25 cellular contexts compared by ENCODE assay signal in genomic region chr4:30875659-30876269, GRCh38.
DNase-seq lines count a peak whose midpoint lies in the region; ATAC-seq, FAIRE-seq and TF ChIP-seq lines count a peak whose summit lies in the region.
"Had no signal": no experiment of that assay in that cellular context is flagged by ENCODE, and none has a peak within 500 bp of the region (broad histone marks: within the 10 kb centered on the region; RNA-seq: fewer than 3 reads in every experiment).

No MANE protein-coding gene starts in this region.

- H3K36me3 ChIP-seq in SU-DHL-6 (ENCODE audit: low read length) (no peaks in the 10 kb centered on the region), pancreas (no peaks in the 10 kb centered on the region)
- H3K36me3 ChIP-seq: adrenal gland, MG63, ovary, upper lobe of left lung had no signal

- no peaks in the 10 kb centered on the region for H3K27me3 ChIP-seq in SU-DHL-6 (ENCODE audit: low read length)
- no peaks in the 10 kb centered on the region for H3K27me3 ChIP-seq in pancreas
- H3K27me3 ChIP-seq: adrenal gland, dorsolateral prefrontal cortex, MG63, ovary, upper lobe of left lung had no signal

- H3K4me3 ChIP-seq in SU-DHL-6 (ENCODE audit: insufficient read depth, low read length, poor library complexity, severe bottlenecking) (no peak overlapping the region), fibroblast of mammary gland (ENCODE audit: control insufficient read depth, low read depth, low read length) (no peak overlapping the region), pancreas (no peak overlapping the region)
- H3K4me3 ChIP-seq: adrenal gland, dorsolateral prefrontal cortex, MG63, ovary, upper lobe of left lung had no signal

- H3K4me2 ChIP-seq in SU-DHL-6 (ENCODE audit: low read depth, low read length, poor library complexity, severe bottlenecking), result no peak overlapping the region

- no peaks in the 10 kb centered on the region for H3F3A ChIP-seq in SU-DHL-6 (ENCODE audit: insufficient read depth)

- H2AFZ ChIP-seq in SU-DHL-6 (ENCODE audit: low read depth, low read length, severe bottlenecking), result peak overlapping the region; percentile 29

- DNase-seq in HCEC 1CT (peak; percentile 32), fibroblast of mammary gland (ENCODE audit: low read depth) (peak; percentile 48), pancreas (no peak), cardiac septum (ENCODE audit: low spot score) (no peak), DMS79 (lab: John Stamatoyannopoulos, UW) (no peak), left colon (no peak)
- DNase-seq: activated CD8-positive, alpha-beta T cell treated with anti-CD3 and anti-CD28 coated beads, Interleukin-2, amount 10 ng/mL, durations not matched to agents 7 days and 5 days; activated T-cell treated with anti-CD3 and anti-CD28 coated beads, Interleukin-2, amount 50 U/mL, for 24 hours; adrenal gland; central memory CD4-positive, alpha-beta T cell; dorsolateral prefrontal cortex; MG63; midbrain; natural killer cell; NCI-H1436; NCI-H69; ovary; RPMI8226; stimulated activated CD4-positive, alpha-beta T cell treated with anti-CD3 and anti-CD28 coated beads, Interleukin-15, amount 100 ng/mL, for 24 hours; SW 1271; upper lobe of left lung had no signal

- no peaks in the 10 kb centered on the region for H3K9me2 ChIP-seq in SU-DHL-6 (replicated peaks; ENCODE audit: insufficient read depth, low read length)

- H3K27ac ChIP-seq in SU-DHL-6 (ENCODE audit: low read depth, low read length) (no peak overlapping the region), pancreas (no peak overlapping the region)
- H3K27ac ChIP-seq: adrenal gland, C4-2B, dorsolateral prefrontal cortex, ovary, upper lobe of left lung had no signal

- 20% methylated on average over 3 of the region's 3 CpGs for WGBS in pancreas, 2 donors

- intact Hi-C loops in pancreas (cut with DNase I) (no loop called here), cardiac septum (cut with DNase I) (no loop called here), left colon (cut with DNase I, micrococcal nuclease) (no loop called here)

- FAIRE-seq in pancreas (lab: Jason Lieb, UNC), result peak; percentile 49

- no peaks in the 10 kb centered on the region for H4K20me1 ChIP-seq in SU-DHL-6 (ENCODE audit: low read depth, low read length)

- H3K79me2 ChIP-seq in SU-DHL-6 (ENCODE audit: insufficient read depth, low read length), result no peaks in the 10 kb centered on the region

- no peaks in the 10 kb centered on the region for H3K4me1 ChIP-seq in pancreas
- H3K4me1 ChIP-seq: adrenal gland, upper lobe of left lung had no signal

- H3K9me3 ChIP-seq in SU-DHL-6 (ENCODE audit: insufficient read depth, low read length) (no peaks in the 10 kb centered on the region), pancreas (no peaks in the 10 kb centered on the region)
- H3K9me3 ChIP-seq: adrenal gland, MG63, ovary, upper lobe of left lung had no signal

- no peak for TF ChIP-seq CTCF in SU-DHL-6 (IDR thresholded peaks at IDR 0.05; ENCODE audit: insufficient read depth, low read length, poor library complexity, severe bottlenecking)
- TF ChIP-seq CTCF in fibroblast of mammary gland (conservative IDR thresholded peaks at IDR 0.05; ENCODE audit: control insufficient read depth, insufficient read depth, low read depth, low read length), result no peak
- TF ChIP-seq CTCF in pancreas (IDR thresholded peaks at IDR 0.05), result no peak

- H3K9ac ChIP-seq in SU-DHL-6 (ENCODE audit: low read length), result no peak overlapping the region

- ATAC-seq in pancreas (no peak), GM21619 (IDR thresholded peaks at IDR 0.05; ENCODE audit: unreplicated experiment) (no peak), left colon (no peak)
- ATAC-seq: activated CD8-positive, alpha-beta T cell treated with anti-CD3 and anti-CD28 coated beads, Interleukin-2, amount 10 ng/mL, durations not matched to agents 7 days and 5 days; natural killer cell; sciatic nerve had no signal

Comparison
In these comparisons a context has a peak if more than half of its experiments do, and no peak if none do; other contexts are left out.
1. DNase-seq: peak in HCEC 1CT (single experiment) and fibroblast of mammary gland (single experiment); none in pancreas (0 of 6), cardiac septum (single experiment), DMS79 (single experiment) and left colon (0 of 2).